Comparison of ENCODE assay signal across 8 cellular contexts in genomic region chr16:70433456-70434103, GRCh38. TPM values are rescaled to one million over a fixed set of nuclear protein-coding genes. Genes with fewer than 3 reads are reported as not detected.
DNase-seq lines count a peak whose midpoint lies in the region; ATAC-seq lines count a peak whose summit lies in the region.

No MANE protein-coding gene starts in this region.

- H3K4me3 Mint-ChIP-seq in naive B cell, result peak overlapping the region; percentile 21 to 86 (median 81)

- no peaks in the 10 kb centered on the region for H3K27me3 Mint-ChIP-seq in naive B cell

- ATAC-seq in naive B cell (ENCODE audit: low read depth in 2 of 2) (no peak), HG02981 (IDR thresholded peaks at IDR 0.05; ENCODE audit: unreplicated experiment) (no peak), HG02588 (IDR thresholded peaks at IDR 0.05; ENCODE audit: unreplicated experiment) (no peak), HG03439 (IDR thresholded peaks at IDR 0.05; ENCODE audit: unreplicated experiment) (no peak)

- H3K36me3 Mint-ChIP-seq in naive B cell, result no peaks in the 10 kb centered on the region

- no peaks in the 10 kb centered on the region for H3K9me3 Mint-ChIP-seq in naive B cell

- peaks cover 56 to 93% (median 77%) of the 10 kb centered on the region in 3 donors for H3K4me1 Mint-ChIP-seq in naive B cell

- H3K27ac Mint-ChIP-seq in naive B cell, result peak overlapping the region; percentile 89 to 99 (median 98)

- DNase-seq in CD1c-positive myeloid dendritic cell (ENCODE audit: extremely low spot score), result peak; percentile 76
- peak; percentile 25 for DNase-seq in LoVo (ENCODE audit: low spot score)
- peak; percentile 36 for DNase-seq in ecto neural progenitor cell (ENCODE audit: low spot score)
- DNase-seq in naive B cell, result no peak
- no peak for DNase-seq in NCI-H510A treated with DMSO at 0.1 percent for 48 hours (lab: John Stamatoyannopoulos, UW)

RNA-seq across cellular contexts. Expression of gene ST3GAL2, which starts 5.3 kb away (rescaled TPM):
- polyA plus RNA-seq in naive B cell (ENCODE audit: low read depth in 6 of 6), result 10 to 100 TPM; 12.7 to 28.7 (median 22.3) TPM

RNA-seq across cellular contexts. Expression of gene FCSK, which starts 20.8 kb away (rescaled TPM):
- 1 to 10 TPM; 2.5 to 5.8 (median 4.7) TPM for polyA plus RNA-seq in naive B cell (ENCODE audit: low read depth in 6 of 6)

Comparison
In these comparisons a context has a peak if more than half of its experiments do, and no peak if none do; other contexts are left out.
1. DNase-seq: peak in CD1c-positive myeloid dendritic cell (single experiment), LoVo (single experiment) and ecto neural progenitor cell (single experiment); none in naive B cell (single experiment) and NCI-H510A treated with DMSO at 0.1 percent for 48 hours (single experiment).